Comparison of ENCODE assay signal across 19 cellular contexts in the genomic region with DNA sequence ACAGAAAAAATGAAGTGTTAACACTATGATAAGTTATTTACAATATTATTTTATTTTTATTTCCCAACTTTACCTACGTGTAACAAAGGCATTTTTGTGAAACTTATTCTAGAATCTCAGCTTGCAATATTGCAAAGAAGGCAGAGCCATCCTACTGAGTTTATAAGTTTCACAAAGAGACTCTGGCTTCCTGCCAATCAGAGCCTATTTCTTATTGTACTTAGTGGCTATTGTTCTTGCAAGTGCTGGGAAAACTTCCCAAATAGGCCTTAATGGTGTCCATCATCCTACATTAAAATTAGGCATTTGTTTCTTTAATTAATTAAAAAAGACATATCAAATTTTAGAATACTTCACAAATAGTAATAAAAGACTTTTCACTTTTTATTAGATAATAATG.
A peak's percentile ranks its signal among the peaks of the same experiment; 100 is the strongest.
DNase-seq lines count a peak whose midpoint lies in the region; TF ChIP-seq lines count a peak whose summit lies in the region.
"Had no signal": no experiment of that assay in that cellular context is flagged by ENCODE, and none has a peak within 500 bp of the region (broad histone marks: within the 10 kb centered on the region; RNA-seq: fewer than 3 reads in every experiment).

No MANE protein-coding gene starts in this region.

- H3K27me3 Mint-ChIP-seq in MCF 10A (ENCODE audit: insufficient read depth, unreplicated experiment), result no peaks in the 10 kb centered on the region

- CTCF ChIA-PET in MCF 10A (lab: Yijun Ruan, JAX) (no interaction called here), mammary epithelial cell (lab: Charles Lee; ENCODE audit: low non-redundant PET) (no interaction called here), OCI-LY7 (lab: Charles Lee; ENCODE audit: unreplicated experiment) (no interaction called here)

- no peaks in the 10 kb centered on the region for H3K36me3 Mint-ChIP-seq in MCF 10A (ENCODE audit: insufficient read depth, unreplicated experiment)

- no peak overlapping the region for H3K4me3 ChIP-seq in mammary epithelial cell (replicated peaks in 1 of 3; ENCODE audit: insufficient read depth in 1 of 3, low read depth in 2 of 3, low read length in 3 of 3)
- H3K4me3 ChIP-seq in astrocyte of the cerebellum (ENCODE audit: low read depth, low read length), result no peak overlapping the region
- no peak overlapping the region for H3K4me3 ChIP-seq in fibroblast of pulmonary artery (replicated peaks; ENCODE audit: low read depth, low read length)
- no peak overlapping the region for H3K4me3 ChIP-seq in OCI-LY7 (ENCODE audit: low read depth, low read length, poor library complexity, severe bottlenecking)
- H3K4me3 ChIP-seq: A549 had no signal

- BruUV-seq in MCF 10A (replicated peaks; lab: Mats Ljungman, UMichigan), result no TSS peak
- no TSS peak for BruUV-seq in mammary epithelial cell (replicated peaks; lab: Mats Ljungman, UMichigan)
- no TSS peak for BruUV-seq in OCI-LY7 (replicated peaks; lab: Mats Ljungman, UMichigan)

- no peak overlapping the region for H3K4me3 Mint-ChIP-seq in MCF 10A (ENCODE audit: unreplicated experiment)

- TF ChIP-seq CTCF in MCF 10A (IDR thresholded peaks at IDR 0.05; ENCODE audit: unreplicated experiment) (no peak), mammary epithelial cell (conservative IDR thresholded peaks at IDR 0.05 in 1 of 2, IDR thresholded peaks at IDR 0.05 in 1 of 2; ENCODE audit: extremely low read depth in 1 of 2, insufficient read depth in 1 of 2, low read depth in 1 of 2, low read length in 2 of 2) (no peak), astrocyte of the cerebellum (IDR thresholded peaks at IDR 0.05; ENCODE audit: low read depth, low read length, missing control alignments) (no peak), fibroblast of pulmonary artery (IDR thresholded peaks at IDR 0.05; ENCODE audit: low read length, missing control alignments) (no peak), GM10266 (IDR thresholded peaks at IDR 0.05; ENCODE audit: control insufficient read depth, insufficient read depth, low read depth, missing control alignments) (no peak), OCI-LY7 (conservative IDR thresholded peaks at IDR 0.05; ENCODE audit: low read length) (no peak)

- dilution Hi-C loops in mammary epithelial cell (cut with HindIII; ENCODE audit: low sequenced_read_pairs), result no loop called here

- in situ Hi-C loops in mammary epithelial cell (cut with MboI; ENCODE audit: low sequenced_read_pairs in 2 of 2), result no loop called here
- in situ Hi-C loops in astrocyte of the cerebellum (cut with HindIII; ENCODE audit: low sequenced_read_pairs), result no loop called here

- H3K4me2 ChIP-seq in mammary epithelial cell (ENCODE audit: insufficient read depth, low read depth, low read length), result no peak overlapping the region
- no peak overlapping the region for H3K4me2 ChIP-seq in OCI-LY7 (ENCODE audit: low read length)
- H3K4me2 ChIP-seq: A549 had no signal

- H3K9me2 ChIP-seq in OCI-LY7 (ENCODE audit: insufficient read depth, low read length), result no peaks in the 10 kb centered on the region

- intact Hi-C loops in MCF 10A (cut with micrococcal nuclease) (no loop called here), mammary epithelial cell (cut with micrococcal nuclease) (no loop called here), OCI-LY7 (cut with micrococcal nuclease; ENCODE audit: unreplicated experiment) (no loop called here)

- H3K27ac ChIP-seq in mammary epithelial cell (ENCODE audit: insufficient read depth, low read depth, low read length) (no peak overlapping the region), OCI-LY7 (ENCODE audit: low read depth, low read length, poor library complexity, severe bottlenecking) (no peak overlapping the region)
- H3K27ac ChIP-seq: A549 had no signal

- no peaks in the 10 kb centered on the region for H3K27me3 ChIP-seq in mammary epithelial cell (ENCODE audit: insufficient read depth, low read length)

- no peaks in the 10 kb centered on the region for H3K4me1 ChIP-seq in mammary epithelial cell (ENCODE audit: insufficient read depth, low read length)
- no peaks in the 10 kb centered on the region for H3K4me1 ChIP-seq in OCI-LY7 (ENCODE audit: insufficient read depth, low read length, poor library complexity, severe bottlenecking)
- H3K4me1 ChIP-seq: A549 had no signal

- H4K20me1 ChIP-seq in mammary epithelial cell (ENCODE audit: insufficient read depth, low read length) (no peaks in the 10 kb centered on the region), OCI-LY7 (ENCODE audit: insufficient read depth, low read length) (no peaks in the 10 kb centered on the region)

- H3K27ac Mint-ChIP-seq in MCF 10A (ENCODE audit: low read depth, unreplicated experiment), result no peak overlapping the region

- no peaks in the 10 kb centered on the region for H3K4me1 Mint-ChIP-seq in MCF 10A (ENCODE audit: insufficient read depth, unreplicated experiment)

- H2AFZ ChIP-seq in mammary epithelial cell (ENCODE audit: low read depth, low read length) (no peak overlapping the region), OCI-LY7 (ENCODE audit: low read length) (no peak overlapping the region)

- H3K9me3 Mint-ChIP-seq in MCF 10A (ENCODE audit: unreplicated experiment), result no peaks in the 10 kb centered on the region

- POLR2A ChIA-PET in MCF 10A (lab: Yijun Ruan, JAX), result interaction anchor here (0.7 kb wide), 1 partner anchor 1210 kb away, joined by 3 read pairs; no protein-coding TSS in a partner anchor
- POLR2A ChIA-PET in OCI-LY7 (lab: Charles Lee), result no interaction called here

- no peaks in the 10 kb centered on the region for H3K36me3 ChIP-seq in mammary epithelial cell (ENCODE audit: insufficient read depth, low read length)
- no peaks in the 10 kb centered on the region for H3K36me3 ChIP-seq in OCI-LY7 (ENCODE audit: insufficient read depth, low read length)

- no peaks in the 10 kb centered on the region for H3K9me3 ChIP-seq in mammary epithelial cell (replicated peaks; ENCODE audit: insufficient read depth, low read length)
- H3K9me3 ChIP-seq in OCI-LY7 (ENCODE audit: low read length), result no peaks in the 10 kb centered on the region
- H3K9me3 ChIP-seq: A549 had no signal

- WGBS in mammary epithelial cell (ENCODE audit: low coverage, missing lambda C conversion rate), result 27% methylated on average over 1 of the region's 1 CpG

- DNase-seq in MCF 10A (ENCODE audit: unreplicated experiment), result peak; percentile 48
- DNase-seq in mammary epithelial cell, result no peak
- peak; percentile 46 for DNase-seq in astrocyte of the cerebellum (ENCODE audit: low read depth)
- DNase-seq in fibroblast of pulmonary artery (ENCODE audit: low read depth), result peak; percentile 86
- peak; percentile 7 for DNase-seq in smooth muscle cell of the brain vasculature (ENCODE audit: low read depth, low spot score)
- no peak for DNase-seq in GM10266 (ENCODE audit: extremely low spot score)
- DNase-seq in OCI-LY7 (ENCODE audit: low spot score), result no peak
- no peak for DNase-seq in DMS 273 (lab: John Stamatoyannopoulos, UW; ENCODE audit: unreplicated experiment)
- DNase-seq: AML-193, Calu3, GF-D8, H7, Karpas-422, MV-4-11, NCI-H146, NCI-H2081 treated with DMSO at 0.1 percent for 48 hours, NCI-H345, SHP77 treated with DMSO at 0.1 percent for 48 hours had no signal

- no peak overlapping the region for H3K9ac ChIP-seq in mammary epithelial cell (ENCODE audit: insufficient read depth, low read length)

- H3K79me2 ChIP-seq in mammary epithelial cell (ENCODE audit: insufficient read depth, low read length), result no peaks in the 10 kb centered on the region
- H3K79me2 ChIP-seq in OCI-LY7 (ENCODE audit: insufficient read depth, low read depth, low read length), result no peaks in the 10 kb centered on the region

Comparison
In these comparisons a context has a peak if more than half of its experiments do, and no peak if none do; other contexts are left out.
1. DNase-seq: peak in MCF 10A (single experiment), astrocyte of the cerebellum (single experiment), fibroblast of pulmonary artery (single experiment) and smooth muscle cell of the brain vasculature (single experiment); none in mammary epithelial cell (single experiment), GM10266 (single experiment), OCI-LY7 (single experiment) and DMS 273 (single experiment).